Comparison of ENCODE assay signal across 26 cellular contexts in genomic region chr2:84477886-84478285, GRCh38. TPM values are rescaled to one million over a fixed set of nuclear protein-coding genes. Genes with fewer than 3 reads are reported as not detected.
"Had no signal": no experiment of that assay in that cellular context is flagged by ENCODE, and none has a peak within 500 bp of the region (broad histone marks: within the 10 kb centered on the region; RNA-seq: fewer than 3 reads in every experiment).

No MANE protein-coding gene starts in this region.

- DNase-seq: activated B cell treated with CpG ODN at 0.5 μM for 24 hours; activated CD4-positive, alpha-beta T cell treated with anti-CD3 and anti-CD28 coated beads for 36 hours; activated CD4-positive, alpha-beta T cell treated with anti-CD3 and anti-CD28 coated beads, Interleukin-2, amount 50 U/mL, for 4 hours; activated CD8-positive, alpha-beta memory T cell treated with anti-CD3 and anti-CD28 coated beads for 24 hours; activated CD8-positive, alpha-beta memory T cell treated with anti-CD3 and anti-CD28 coated beads, Interleukin-2, amount 50 U/mL, for 4 hours; activated T-cell treated with anti-CD3 and anti-CD28 coated beads, Interleukin-2, amount 50 U/mL, for 24 hours; adrenal gland; effector memory CD4-positive, alpha-beta T cell; heart left ventricle; left colon; pancreas; right cardiac atrium; stimulated activated CD4-positive, alpha-beta T cell treated with anti-CD3 and anti-CD28 coated beads, Interleukin-12 subunit alpha, Interleukin-12 subunit beta, amount 100 ng/mL, for 4 hours; stimulated activated CD4-positive, alpha-beta T cell treated with anti-CD3 and anti-CD28 coated beads, Interleukin-4, amount 100 ng/mL, for 4 hours; stimulated activated naive CD8-positive, alpha-beta T cell treated with anti-CD3 and anti-CD28 coated beads, Interleukin-15, Interleukin-2, amounts not matched to agents 100 U/mL and 50 U/mL, for 24 hours; upper lobe of left lung had no signal

- H3K4me1 Mint-ChIP-seq: activated B cell treated with CpG ODN at 0.5 μM for 24 hours, memory B cell, nephron had no signal

- ATAC-seq: activated CD4-positive, alpha-beta T cell treated with anti-CD3 and anti-CD28 coated beads for 36 hours; activated T-helper 17 cell treated with anti-CD3 and anti-CD28 coated beads, Interleukin-2, amount 50 U/mL, for 72 hours; heart left ventricle; left colon; pancreas; right cardiac atrium; stimulated activated naive CD8-positive, alpha-beta T cell treated with anti-CD3 and anti-CD28 coated beads, Interleukin-15, Interleukin-2, amounts not matched to agents 100 U/mL and 50 U/mL, for 24 hours had no signal

- H3K9me3 ChIP-seq: adrenal gland, neutrophil, pancreas had no signal

- H3K27ac Mint-ChIP-seq: activated B cell treated with CpG ODN at 0.5 μM for 24 hours; activated CD4-positive, alpha-beta T cell treated with anti-CD3 and anti-CD28 coated beads for 36 hours; activated naive CD8-positive, alpha-beta T cell; activated T-cell treated with anti-CD3 and anti-CD28 coated beads, Interleukin-2, amount 50 U/mL, for 24 hours; activated T-helper 17 cell treated with anti-CD3 and anti-CD28 coated beads, Interleukin-2, amount 50 U/mL, for 72 hours; memory B cell; nephron; T-helper 2 cell treated with Interferon-gamma antibody and Interleukin-4, amounts not matched to agents 5 μg/mL and 100 μg/mL, for 36 hours had no signal

- H3K36me3 ChIP-seq: adrenal gland, breast epithelium, heart left ventricle, neutrophil, pancreas, upper lobe of left lung had no signal

- H3K4me1 ChIP-seq: adrenal gland, breast epithelium, heart left ventricle had no signal

- H3K4me3 Mint-ChIP-seq: activated B cell treated with CpG ODN at 0.5 μM for 24 hours; activated CD4-positive, alpha-beta T cell treated with anti-CD3 and anti-CD28 coated beads for 36 hours; activated naive CD8-positive, alpha-beta T cell; activated T-cell treated with anti-CD3 and anti-CD28 coated beads, Interleukin-2, amount 50 U/mL, for 24 hours; activated T-helper 17 cell treated with anti-CD3 and anti-CD28 coated beads, Interleukin-2, amount 50 U/mL, for 72 hours; central memory CD8-positive, alpha-beta T cell; memory B cell; nephron; T-helper 2 cell treated with Interferon-gamma antibody and Interleukin-4, amounts not matched to agents 5 μg/mL and 100 μg/mL, for 36 hours had no signal

- H3K27me3 Mint-ChIP-seq: activated B cell treated with CpG ODN at 0.5 μM for 24 hours; activated CD4-positive, alpha-beta T cell treated with anti-CD3 and anti-CD28 coated beads for 36 hours; activated T-cell treated with anti-CD3 and anti-CD28 coated beads, Interleukin-2, amount 50 U/mL, for 24 hours; central memory CD8-positive, alpha-beta T cell had no signal

- H3K4me3 ChIP-seq: adrenal gland, breast epithelium, heart left ventricle, pancreas, upper lobe of left lung had no signal

- H3K27me3 ChIP-seq: adrenal gland, breast epithelium, heart left ventricle, neutrophil, pancreas, upper lobe of left lung had no signal

- H3K27ac ChIP-seq: adrenal gland, breast epithelium, heart left ventricle, neutrophil, pancreas, upper lobe of left lung had no signal

RNA-seq across cellular contexts. Expression of gene DNAH6, which starts 38.4 kb away (rescaled TPM):
- total RNA-seq: pulmonary artery endothelial cell had no signal
- polyA plus RNA-seq: endothelial cell of umbilical vein had no signal
